In the genomic region with DNA sequence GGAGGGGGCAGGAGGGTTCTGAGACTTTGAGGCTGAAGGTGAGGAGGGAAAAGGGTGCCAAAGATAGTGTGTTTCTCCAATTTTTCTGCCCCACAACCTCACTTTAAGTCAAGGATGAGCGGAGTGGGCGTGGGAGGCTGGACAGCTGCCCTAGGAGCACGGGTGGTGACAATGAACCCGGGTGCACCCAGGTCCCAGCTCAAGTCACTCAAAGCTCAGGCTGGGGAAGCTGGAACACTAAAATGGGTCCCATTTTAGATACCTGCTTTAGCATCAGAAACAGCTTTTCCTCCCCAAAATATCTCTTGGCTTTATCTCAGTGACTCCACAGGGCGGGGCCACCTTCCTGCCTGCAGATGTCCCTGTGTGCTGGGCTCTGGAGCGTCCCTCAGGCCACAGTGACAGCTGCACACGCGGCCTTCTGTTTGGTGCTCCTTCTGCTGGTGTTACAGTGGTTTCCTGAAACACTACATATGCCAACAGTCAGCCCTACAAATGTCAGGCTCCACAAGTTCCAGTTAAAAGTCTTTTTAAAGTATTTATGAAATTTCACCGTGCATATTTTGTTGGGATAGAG, we compare ENCODE assay signal across 8 cellular contexts. TPM values are rescaled to one million over a fixed set of nuclear protein-coding genes. Genes with fewer than 3 reads are reported as not detected.
A peak's percentile ranks its signal among the peaks of the same experiment; 100 is the strongest.
DNase-seq lines count a peak whose midpoint lies in the region; ATAC-seq and TF ChIP-seq lines count a peak whose summit lies in the region.

No MANE protein-coding gene starts in this region.

- TF ChIP-seq CTCF in SK-N-SH (IDR thresholded peaks at IDR 0.05) (no peak), body of pancreas (IDR thresholded peaks at IDR 0.05) (no peak), neural crest cell (conservative IDR thresholded peaks at IDR 0.05) (no peak), ovary (IDR thresholded peaks at IDR 0.05) (no peak)

- TF ChIP-seq RAD21 in SK-N-SH (IDR thresholded peaks at IDR 0.05; ENCODE audit: low read length) = 0 out of 2 replicates have a peak, but pooled peaks have one; percentile 4

- TF ChIP-seq POLR2A in body of pancreas (IDR thresholded peaks at IDR 0.05) (no peak), ovary (IDR thresholded peaks at IDR 0.05) (no peak)

- no peak overlapping the region for H3K4me2 ChIP-seq in SK-N-SH

- no peak for ATAC-seq in SK-N-SH treated with all-trans-retinoic acid at 6 μM for 48 hours
- no peak for ATAC-seq in body of pancreas
- no peak for ATAC-seq in GM21717 (IDR thresholded peaks at IDR 0.05; ENCODE audit: unreplicated experiment)

- CTCF ChIA-PET in SK-N-SH (lab: Yijun Ruan, JAX) = no interaction called here

- no peaks in the 10 kb centered on the region for H3K79me2 ChIP-seq in SK-N-SH (ENCODE audit: insufficient read depth)

- H3K27ac Mint-ChIP-seq in neural crest cell (ENCODE audit: unreplicated experiment) = no peak overlapping the region

- H3K9me3 ChIP-seq in SK-N-SH (no peaks in the 10 kb centered on the region), body of pancreas (no peaks in the 10 kb centered on the region), ovary (no peaks in the 10 kb centered on the region)

- H3K9me2 ChIP-seq in SK-N-SH = no peaks in the 10 kb centered on the region

- TF ChIP-seq EP300 in SK-N-SH (IDR thresholded peaks at IDR 0.05; ENCODE audit: borderline replicate concordance in 1 of 2, low read depth in 1 of 2, low read length in 1 of 2) = no peak
- TF ChIP-seq EP300 in ovary (IDR thresholded peaks at IDR 0.05) = no peak

- H4K20me1 ChIP-seq in SK-N-SH (ENCODE audit: insufficient read depth) = no peaks in the 10 kb centered on the region

- H3K9ac ChIP-seq in SK-N-SH = no peak overlapping the region

- intact Hi-C loops in body of pancreas (cut with DNase I) = loop anchor here (10.0 kb wide), 1 partner anchor 59 kb away; no protein-coding TSS in a partner anchor
- intact Hi-C loops in ovary (cut with DNase I) = loop anchor here in 3 of 4 donors (2.0 to 10.0 kb wide), 4 partner anchors 37 to 129 kb away; no protein-coding TSS in a partner anchor

- no peaks in the 10 kb centered on the region for H3K9me3 Mint-ChIP-seq in neural crest cell

- H3K4me3 ChIP-seq in SK-N-SH (ENCODE audit: low read depth in 2 of 2, low read length in 1 of 2) (no peak overlapping the region), body of pancreas (no peak overlapping the region), ovary (no peak overlapping the region)

- H3K4me1 ChIP-seq in SK-N-SH (ENCODE audit: control insufficient read depth in 1 of 2, insufficient read depth in 2 of 2, low read depth in 1 of 2, low read length in 1 of 2) (peaks cover 0 to 3% of the 10 kb centered on the region in 2 experiments; a peak in 1 of 4 replicates), body of pancreas (peaks cover 42% of the 10 kb centered on the region), ovary (ENCODE audit: insufficient read depth) (peaks cover 2% of the 10 kb centered on the region)

- POLR2A ChIA-PET in SK-N-SH (lab: Yijun Ruan, JAX) = no interaction called here

- H3K4me1 Mint-ChIP-seq in neural crest cell = peaks cover 17% of the 10 kb centered on the region

- H3K27me3 ChIP-seq in SK-N-SH (ENCODE audit: insufficient read depth) = 0 out of 2 replicates have a peak, but pooled peaks cover 5% of the 10 kb centered on the region
- H3K27me3 ChIP-seq in body of pancreas = no peaks in the 10 kb centered on the region
- no peaks in the 10 kb centered on the region for H3K27me3 ChIP-seq in ovary

- peaks cover 4% of the 10 kb centered on the region for H3F3A ChIP-seq in SK-N-SH (replicated peaks; ENCODE audit: insufficient read depth)

- H3K36me3 Mint-ChIP-seq in neural crest cell (ENCODE audit: low read depth) = no peaks in the 10 kb centered on the region

- H3K27me3 Mint-ChIP-seq in neural crest cell (ENCODE audit: low read depth) = peaks cover 56% of the 10 kb centered on the region

- H3K36me3 ChIP-seq in SK-N-SH (replicated peaks in 1 of 2; ENCODE audit: control insufficient read depth in 1 of 2, insufficient read depth in 2 of 2, low read length in 1 of 2) (no peaks in the 10 kb centered on the region), body of pancreas (replicated peaks in 1 of 2; ENCODE audit: insufficient read depth in 1 of 2, low read depth in 2 of 2) (no peaks in the 10 kb centered on the region), ovary (no peaks in the 10 kb centered on the region)

- H3K4me3 Mint-ChIP-seq in neural crest cell = peak overlapping the region; percentile 84

- WGBS in SK-N-SH (ENCODE audit: low lambda C conversion rate) = 84% methylated on average over 9 of the region's 9 CpGs
- 58 to 63% methylated on average over 9 of the region's 9 CpGs for WGBS in body of pancreas, 2 donors
- WGBS in ovary, 3 donors = 61 to 64% (median 63%) methylated on average over 9 of the region's 9 CpGs

- no peak overlapping the region for H3K27ac ChIP-seq in SK-N-SH (ENCODE audit: low read depth in 2 of 2, low read length in 1 of 2)
- H3K27ac ChIP-seq in body of pancreas = peak overlapping the region in 3 of 4 donors; percentile 97 to 100 (median 99)
- H3K27ac ChIP-seq in ovary = peak overlapping the region in 1 of 2 donors; percentile 96

- peak; percentile 43 for DNase-seq in SK-N-SH
- DNase-seq in NCI-H510A (lab: John Stamatoyannopoulos, UW) = peak; percentile 22
- peak in 2 of 4 donors; percentile 35 to 56 for DNase-seq in body of pancreas
- DNase-seq in neural crest cell (ENCODE audit: low read depth, low spot score) = no peak
- DNase-seq in ovary = no peak
- DNase-seq in H4 (ENCODE audit: low spot score) = no peak

- no peak overlapping the region for H2AFZ ChIP-seq in SK-N-SH (ENCODE audit: low read depth)

TF ChIP-seq in SK-N-SH, 30 proteins besides CTCF, POLR2A, EP300 and RAD21 (continues in another document):
- TF ChIP-seq SIN3A (IDR thresholded peaks at IDR 0.05; ENCODE audit: borderline replicate concordance, low read depth, low read length) (no peak), FOXM1 (IDR thresholded peaks at IDR 0.05; ENCODE audit: low read depth) (no peak), NFIC (IDR thresholded peaks at IDR 0.05; ENCODE audit: borderline replicate concordance) (no peak), USF2 (IDR thresholded peaks at IDR 0.05; ENCODE audit: borderline replicate concordance, low read depth, low read length) (no peak), TEAD4 (IDR thresholded peaks at IDR 0.05; ENCODE audit: borderline replicate concordance, insufficient read depth) (no peak), RFX5 (IDR thresholded peaks at IDR 0.05; ENCODE audit: low read length) (no peak), MEF2A (IDR thresholded peaks at IDR 0.05; ENCODE audit: borderline replicate concordance, low read depth) (no peak), FOSL2 (IDR thresholded peaks at IDR 0.05; ENCODE audit: borderline replicate concordance, low read depth) (no peak), FOXJ3 (CRISPR knock-in tag; IDR thresholded peaks at IDR 0.05) (no peak)

TF ChIP-seq in SK-N-SH treated with all-trans-retinoic acid at 6 μM for 48 hours, 23 proteins besides CTCF, POLR2A, EP300 and RAD21:
- no peak for TF ChIP-seq ARNTL (CRISPR knock-in tag; IDR thresholded peaks at IDR 0.05; ENCODE audit: borderline replicate concordance, low read depth)
- TF ChIP-seq RARB (CRISPR knock-in tag; IDR thresholded peaks at IDR 0.05) = no peak
- TF ChIP-seq BACH2 (CRISPR knock-in tag; IDR thresholded peaks at IDR 0.05; ENCODE audit: borderline replicate concordance) = no peak
- no peak for TF ChIP-seq PPARA (CRISPR knock-in tag; IDR thresholded peaks at IDR 0.05; ENCODE audit: borderline replicate concordance)

RNA-seq across cellular contexts. Expression of gene MBP, which starts 1.4 kb away (rescaled TPM):
- polyA plus RNA-seq in SK-N-SH (2012; rRNA removed) (1.4 and 1.6 TPM in 2 replicates), ovary (10 to 100 TPM in 1 of 2 donors, 1 to 10 TPM in 1; 7.1 to 21.6 TPM)
- polyA plus RNA-seq in SK-N-SH (2012; cell fraction: cytosol; rRNA removed) = 1.3 TPM in 2 replicates
- 2.6 TPM in 2 replicates for polyA plus RNA-seq in SK-N-SH (2012; cell fraction: nucleus; rRNA removed)
- total RNA-seq in body of pancreas (10 to 100 TPM; 17.4 to 24.4 TPM), neural crest cell (1.6 and 2.0 TPM in 2 replicates), ovary (10 to 100 TPM; 19.9 to 38.2 (median 24.2) TPM)
- 0.35 TPM in 1 of 2 replicates, not detected in the other for total RNA-seq in H4 (2014; rRNA removed; shearing (Covaris generic))

Comparison
In these comparisons a context has a peak if more than half of its experiments do, and no peak if none do; other contexts are left out.
1. DNase-seq: peak in SK-N-SH (single experiment) and NCI-H510A (single experiment); none in neural crest cell (single experiment), ovary (0 of 5) and H4 (single experiment).
2. H3K27ac ChIP-seq: peak in body of pancreas (3 of 4); none in SK-N-SH (0 of 2).